Comparison of ENCODE assay signal across 3 cellular contexts in genomic region chr12:117904051-117904450, GRCh38.
"Had no signal": no experiment of that assay in that cellular context is flagged by ENCODE, and none has a peak within 500 bp of the region (broad histone marks: within the 10 kb centered on the region; RNA-seq: fewer than 3 reads in every experiment).

No MANE protein-coding gene starts in this region.

- H3K4me3 ChIP-seq: GM12878 had no signal

- DNase-seq: GDM1, GF-D8 had no signal
